Comparison of ENCODE assay signal across 19 cellular contexts in genomic region chr10:129703287-129704137, GRCh38.
DNase-seq lines count a peak whose midpoint lies in the region; ATAC-seq, FAIRE-seq and TF ChIP-seq lines count a peak whose summit lies in the region.
"Had no signal": no experiment of that assay in that cellular context is flagged by ENCODE, and none has a peak within 500 bp of the region (broad histone marks: within the 10 kb centered on the region; RNA-seq: fewer than 3 reads in every experiment).

No MANE protein-coding gene starts in this region.

- DNase-seq in activated T-cell treated with anti-CD3 and anti-CD28 coated beads, Interleukin-2, amount 50 U/mL, for 24 hours = no peak
- no peak for DNase-seq in activated T-cell treated with anti-CD3 and anti-CD28 coated beads, Interleukin-2, amount 50 U/mL, for 1 hour
- DNase-seq in NB4 (ENCODE audit: low read depth) (peak; percentile 8), type B pancreatic cell (ENCODE audit: extremely low spot score, unreplicated experiment) (no peak), NCI-H1092 treated with DMSO at 0.1 percent for 48 hours (lab: John Stamatoyannopoulos, UW) (no peak), frontal cortex (ENCODE audit: low spot score in 2 of 2) (no peak)
- DNase-seq: ACHN; C1 segment of cervical spinal cord; H7; KBM-7; NCI-H1105 treated with DMSO at 0.1 percent for 48 hours; NCI-H2029 treated with DMSO at 0.1 percent for 48 hours; NCI-H226; NCI-H510A treated with DMSO at 0.1 percent for 48 hours; NCI-H748 treated with DMSO at 0.1 percent for 48 hours; NK-92 treated with Interleukin-12 subunit alpha and Interleukin-12 subunit beta, amount 100 ng/mL, for 24 hours; SIG-M5 had no signal

- no peaks in the 10 kb centered on the region for H3K27me3 Mint-ChIP-seq in activated T-cell treated with anti-CD3 and anti-CD28 coated beads, Interleukin-2, amount 50 U/mL, for 24 hours
- peaks cover 39% of the 10 kb centered on the region for H3K27me3 Mint-ChIP-seq in nephron (ENCODE audit: low read depth)
- H3K27me3 Mint-ChIP-seq in type B pancreatic cell = peaks cover 4% of the 10 kb centered on the region

- TF ChIP-seq CTCF in NB4 (IDR thresholded peaks at IDR 0.05; ENCODE audit: low read depth, low read length) = no peak
- no peak for TF ChIP-seq CTCF in nephron (IDR thresholded peaks at IDR 0.05; ENCODE audit: unreplicated experiment in 3 of 3)
- no peak for TF ChIP-seq CTCF in type B pancreatic cell (conservative IDR thresholded peaks at IDR 0.05)

- no peak overlapping the region for H3K4me3 Mint-ChIP-seq in activated T-cell treated with anti-CD3 and anti-CD28 coated beads, Interleukin-2, amount 50 U/mL, for 24 hours
- H3K4me3 Mint-ChIP-seq in nephron = no peak overlapping the region
- H3K4me3 Mint-ChIP-seq in type B pancreatic cell = peak overlapping the region; percentile 8

- no peak for ATAC-seq in GM21360 (IDR thresholded peaks at IDR 0.05; ENCODE audit: unreplicated experiment)

- no peak overlapping the region for H3K4me3 ChIP-seq in NB4 (ENCODE audit: low read depth, low read length)

- H3K9me3 Mint-ChIP-seq in activated T-cell treated with anti-CD3 and anti-CD28 coated beads, Interleukin-2, amount 50 U/mL, for 24 hours = no peaks in the 10 kb centered on the region
- H3K9me3 Mint-ChIP-seq in nephron (no peaks in the 10 kb centered on the region), type B pancreatic cell (no peaks in the 10 kb centered on the region)

- FAIRE-seq in frontal cortex (lab: Jason Lieb, UNC) = no peak

- peak overlapping the region; percentile 49 for H3K27ac Mint-ChIP-seq in activated T-cell treated with anti-CD3 and anti-CD28 coated beads, Interleukin-2, amount 50 U/mL, for 24 hours
- H3K27ac Mint-ChIP-seq in nephron (peak overlapping the region in 2 of 3 experiments; percentile 38 to 44), type B pancreatic cell (no peak overlapping the region)

- H3K36me3 Mint-ChIP-seq in activated T-cell treated with anti-CD3 and anti-CD28 coated beads, Interleukin-2, amount 50 U/mL, for 24 hours (ENCODE audit: low read depth) = peaks cover 56% of the 10 kb centered on the region
- H3K36me3 Mint-ChIP-seq in nephron (ENCODE audit: low read depth) (no peaks in the 10 kb centered on the region), type B pancreatic cell (no peaks in the 10 kb centered on the region)

- no peak for TF ChIP-seq POLR2A in NB4 (IDR thresholded peaks at IDR 0.05; ENCODE audit: extremely low read depth, insufficient read length)

- peaks cover 13% of the 10 kb centered on the region for H3K4me1 Mint-ChIP-seq in activated T-cell treated with anti-CD3 and anti-CD28 coated beads, Interleukin-2, amount 50 U/mL, for 24 hours (ENCODE audit: low read depth)
- peaks cover 43% of the 10 kb centered on the region for H3K4me1 Mint-ChIP-seq in nephron
- H3K4me1 Mint-ChIP-seq in type B pancreatic cell (ENCODE audit: unreplicated experiment) = peaks cover 15% of the 10 kb centered on the region
